Comparison of ENCODE assay signal across 1 cellular context in the genomic region with DNA sequence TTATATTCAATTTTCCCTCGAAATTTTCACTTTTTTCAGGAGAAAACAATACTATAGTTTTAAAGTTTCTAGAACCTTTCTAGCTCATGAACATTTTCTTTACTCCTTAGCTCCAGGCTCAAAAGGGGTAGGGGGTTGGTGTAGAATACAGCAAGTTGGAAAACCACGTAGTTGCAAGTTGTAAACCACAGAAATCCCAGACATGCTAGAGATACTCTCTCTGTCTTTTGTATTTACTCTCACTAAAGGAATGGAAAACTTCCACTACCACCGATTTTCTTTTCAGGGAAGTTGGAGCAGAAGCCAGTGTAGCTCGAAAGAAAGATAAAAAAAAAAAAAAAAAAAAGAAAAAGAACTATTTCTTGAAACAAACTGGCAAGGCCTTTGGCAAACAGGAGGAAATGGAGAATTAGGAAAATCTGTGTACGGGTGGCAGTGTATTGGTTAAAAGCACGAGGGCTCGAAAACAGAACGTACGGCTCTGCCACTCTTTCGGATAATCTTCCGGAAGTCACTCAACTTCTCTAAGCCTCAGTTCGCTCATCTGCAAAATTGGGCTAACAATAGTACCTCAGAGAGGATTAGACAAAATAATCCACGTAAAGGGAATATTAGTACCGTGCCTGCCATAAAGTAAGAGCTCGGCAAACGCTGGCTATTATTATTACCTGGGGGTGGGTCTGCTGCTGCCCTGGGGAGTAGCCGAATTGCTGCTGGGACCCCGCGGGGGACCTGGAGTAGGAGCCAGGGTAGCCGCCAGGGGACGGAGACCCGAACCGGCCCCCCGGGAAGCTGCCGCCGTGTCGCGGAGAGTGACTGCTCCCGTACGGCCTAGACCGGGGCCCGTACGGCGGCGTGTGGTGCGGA.
TF ChIP-seq lines count a peak whose summit lies in the region.

No MANE protein-coding gene starts in this region.

TF ChIP-seq in liver, 16 proteins besides CTCF, POLR2A, EP300 and RAD21 (continued from another document):
- TF ChIP-seq, protein P1, sequence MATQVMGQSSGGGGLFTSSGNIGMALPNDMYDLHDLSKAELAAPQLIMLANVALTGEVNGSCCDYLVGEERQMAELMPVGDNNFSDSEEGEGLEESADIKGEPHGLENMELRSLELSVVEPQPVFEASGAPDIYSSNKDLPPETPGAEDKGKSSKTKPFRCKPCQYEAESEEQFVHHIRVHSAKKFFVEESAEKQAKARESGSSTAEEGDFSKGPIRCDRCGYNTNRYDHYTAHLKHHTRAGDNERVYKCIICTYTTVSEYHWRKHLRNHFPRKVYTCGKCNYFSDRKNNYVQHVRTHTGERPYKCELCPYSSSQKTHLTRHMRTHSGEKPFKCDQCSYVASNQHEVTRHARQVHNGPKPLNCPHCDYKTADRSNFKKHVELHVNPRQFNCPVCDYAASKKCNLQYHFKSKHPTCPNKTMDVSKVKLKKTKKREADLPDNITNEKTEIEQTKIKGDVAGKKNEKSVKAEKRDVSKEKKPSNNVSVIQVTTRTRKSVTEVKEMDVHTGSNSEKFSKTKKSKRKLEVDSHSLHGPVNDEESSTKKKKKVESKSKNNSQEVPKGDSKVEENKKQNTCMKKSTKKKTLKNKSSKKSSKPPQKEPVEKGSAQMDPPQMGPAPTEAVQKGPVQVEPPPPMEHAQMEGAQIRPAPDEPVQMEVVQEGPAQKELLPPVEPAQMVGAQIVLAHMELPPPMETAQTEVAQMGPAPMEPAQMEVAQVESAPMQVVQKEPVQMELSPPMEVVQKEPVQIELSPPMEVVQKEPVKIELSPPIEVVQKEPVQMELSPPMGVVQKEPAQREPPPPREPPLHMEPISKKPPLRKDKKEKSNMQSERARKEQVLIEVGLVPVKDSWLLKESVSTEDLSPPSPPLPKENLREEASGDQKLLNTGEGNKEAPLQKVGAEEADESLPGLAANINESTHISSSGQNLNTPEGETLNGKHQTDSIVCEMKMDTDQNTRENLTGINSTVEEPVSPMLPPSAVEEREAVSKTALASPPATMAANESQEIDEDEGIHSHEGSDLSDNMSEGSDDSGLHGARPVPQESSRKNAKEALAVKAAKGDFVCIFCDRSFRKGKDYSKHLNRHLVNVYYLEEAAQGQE (IDR thresholded peaks at IDR 0.05), result no peak
